ENCODE assay signal across 17 cellular contexts in the genomic region with DNA sequence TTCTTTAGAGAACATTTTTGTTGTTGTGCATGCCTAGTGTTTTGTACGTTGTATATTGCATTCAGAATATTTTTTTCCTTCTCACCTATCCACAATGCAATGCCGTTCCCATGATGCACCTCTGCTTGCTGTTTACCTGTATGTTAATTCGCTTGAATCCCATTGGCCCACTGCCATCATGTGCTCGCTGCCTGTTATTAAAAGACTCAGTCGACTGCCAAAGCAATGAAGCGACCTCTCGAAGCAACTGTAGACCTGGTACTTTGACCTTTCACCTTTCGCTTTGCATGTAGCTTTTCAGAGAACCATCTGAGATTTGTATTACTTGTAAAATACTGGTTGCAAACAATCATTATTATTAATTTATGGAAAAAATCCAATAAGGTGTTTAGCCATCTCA.
"Had no signal": no experiment of that assay in that cellular context is flagged by ENCODE, and none has a peak within 500 bp of the region (broad histone marks: within the 10 kb centered on the region; RNA-seq: fewer than 3 reads in every experiment).

No MANE protein-coding gene starts in this region.

- H3K27ac Mint-ChIP-seq: nephron; stimulated activated naive B cell treated with anti-CD40 and anti-IgM and Interleukin-4, amounts not matched to agents 10 μg/mL and 1 μg/mL and 100 μg/mL, for 72 hours; stimulated activated naive CD8-positive, alpha-beta T cell treated with anti-CD3 and anti-CD28 coated beads, Interleukin-15, amount 100 ng/mL, for 72 hours had no signal

- H3K4me1 Mint-ChIP-seq: nephron; stimulated activated naive B cell treated with anti-CD40 and anti-IgM and Interleukin-4, amounts not matched to agents 10 μg/mL and 1 μg/mL and 100 μg/mL, for 72 hours; stimulated activated naive CD8-positive, alpha-beta T cell treated with anti-CD3 and anti-CD28 coated beads, Interleukin-15, amount 100 ng/mL, for 72 hours had no signal

- H3K4me3 ChIP-seq: gastroesophageal sphincter, left ventricle myocardium inferior, sigmoid colon, skin epidermis, thoracic aorta, transverse colon had no signal

- H3K4me3 Mint-ChIP-seq: naive B cell; nephron; stimulated activated naive B cell treated with anti-CD40 and anti-IgM and Interleukin-4, amounts not matched to agents 10 μg/mL and 1 μg/mL and 100 μg/mL, for 72 hours; stimulated activated naive CD8-positive, alpha-beta T cell treated with anti-CD3 and anti-CD28 coated beads, Interleukin-15, amount 100 ng/mL, for 72 hours had no signal

- DNase-seq: cortex of kidney; effector memory CD4-positive, alpha-beta T cell; glutamatergic neuron; left ventricle myocardium inferior; mesendoderm; naive B cell; sigmoid colon; stimulated activated CD4-positive, alpha-beta T cell treated with anti-CD3 and anti-CD28 coated beads, Interleukin-2, amount 100 ng/mL, for 24 hours; stimulated activated CD4-positive, alpha-beta T cell treated with anti-CD3 and anti-CD28 coated beads, Interleukin-4, amount 100 ng/mL, for 4 hours; stimulated activated naive B cell treated with anti-CD40 and anti-IgM and Interleukin-4, amounts not matched to agents 10 μg/mL and 1 μg/mL and 100 μg/mL, for 72 hours; stimulated activated naive CD8-positive, alpha-beta T cell treated with anti-CD3 and anti-CD28 coated beads, Interleukin-15, amount 100 ng/mL, for 72 hours; transverse colon had no signal

- ATAC-seq: esophagus mucosa; gastroesophageal sphincter; stimulated activated naive B cell treated with anti-CD40 and anti-IgM and Interleukin-4, amounts not matched to agents 10 μg/mL and 1 μg/mL and 100 μg/mL, for 72 hours; stimulated activated naive CD8-positive, alpha-beta T cell treated with anti-CD3 and anti-CD28 coated beads, Interleukin-15, amount 100 ng/mL, for 72 hours had no signal

- H3K36me3 ChIP-seq: thoracic aorta had no signal

- H3K9me3 Mint-ChIP-seq: naive B cell; nephron; stimulated activated naive B cell treated with anti-CD40 and anti-IgM and Interleukin-4, amounts not matched to agents 10 μg/mL and 1 μg/mL and 100 μg/mL, for 72 hours; stimulated activated naive CD8-positive, alpha-beta T cell treated with anti-CD3 and anti-CD28 coated beads, Interleukin-15, amount 100 ng/mL, for 72 hours had no signal

- H3K27ac ChIP-seq: skin epidermis had no signal

- H3K9me3 ChIP-seq: gastroesophageal sphincter, left ventricle myocardium inferior, sigmoid colon, thoracic aorta, transverse colon had no signal

- H3K27me3 ChIP-seq: gastroesophageal sphincter, sigmoid colon, transverse colon had no signal

- H3K27me3 Mint-ChIP-seq: naive B cell; stimulated activated naive B cell treated with anti-CD40 and anti-IgM and Interleukin-4, amounts not matched to agents 10 μg/mL and 1 μg/mL and 100 μg/mL, for 72 hours; stimulated activated naive CD8-positive, alpha-beta T cell treated with anti-CD3 and anti-CD28 coated beads, Interleukin-15, amount 100 ng/mL, for 72 hours had no signal
